ENCODE assay signal across 8 cellular contexts in the genomic region with DNA sequence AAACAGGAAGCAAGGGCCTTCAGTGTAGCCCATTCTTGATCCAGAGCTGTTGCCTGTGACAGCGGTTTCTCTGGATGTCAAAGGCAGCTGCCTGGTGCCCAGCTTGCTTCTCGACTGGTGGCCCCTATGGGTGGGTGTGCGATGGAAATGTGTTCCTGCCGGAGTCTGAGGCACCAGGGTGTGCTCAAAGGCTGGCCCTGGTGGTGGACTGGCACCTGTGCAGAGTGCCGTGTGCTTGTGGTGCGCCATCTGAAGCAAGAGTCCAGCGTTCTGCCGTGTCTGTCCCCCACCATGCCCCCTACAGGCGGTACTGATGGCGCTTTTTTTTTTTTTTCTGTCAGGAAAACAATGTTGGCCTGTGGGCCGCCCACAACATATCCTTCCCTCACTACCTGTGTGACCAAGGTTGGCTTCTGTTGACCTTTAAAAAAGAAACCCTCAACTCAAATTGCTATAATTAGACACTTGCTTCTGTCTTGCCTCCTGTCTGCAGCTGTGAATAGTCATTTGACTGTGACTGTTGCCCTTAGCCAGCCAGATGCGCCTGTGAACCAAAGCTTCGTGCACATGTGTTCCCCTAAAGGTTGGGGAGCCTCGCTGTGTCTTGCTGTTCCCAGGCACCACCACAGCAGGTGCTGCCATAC. TPM values are rescaled to one million over a fixed set of nuclear protein-coding genes. Genes with fewer than 3 reads are reported as not detected.
A peak's percentile ranks its signal among the peaks of the same experiment; 100 is the strongest.
DNase-seq lines count a peak whose midpoint lies in the region; FAIRE-seq and TF ChIP-seq lines count a peak whose summit lies in the region.

No MANE protein-coding gene starts in this region.

- H4K20me1 ChIP-seq in H1 (replicated peaks in 1 of 2; ENCODE audit: control insufficient read depth in 1 of 2, insufficient read depth in 2 of 2, low read length in 2 of 2), result peaks cover 17 to 35% of the 10 kb centered on the region in 2 experiments

- DNase-seq in BE2C (peak; percentile 74), Peyer's patch (peak in 1 of 3 donors; percentile 32), H1 (ENCODE audit: low read depth in 1 of 2, low spot score in 2 of 2) (no peak), trophoblast cell (peak; percentile 31 to 44), lower leg skin (ENCODE audit: low spot score in 2 of 2) (no peak), posterior vena cava (ENCODE audit: low spot score) (no peak), midbrain (lab: John Stamatoyannopoulos, UW) (no peak)

- H4K8ac ChIP-seq in H1 (ENCODE audit: extremely low read depth, insufficient read depth, low read length), result no peak overlapping the region
- H4K8ac ChIP-seq in trophoblast cell (ENCODE audit: low read depth, low read length), result no peak overlapping the region

- H2BK120ac ChIP-seq in H1 (replicated peaks; ENCODE audit: low read depth, low read length), result no peak overlapping the region
- H2BK120ac ChIP-seq in trophoblast cell (ENCODE audit: insufficient read depth, low read length, poor library complexity), result no peak overlapping the region

- H2BK12ac ChIP-seq in H1 (ENCODE audit: low read depth, low read length) (no peak overlapping the region), trophoblast cell (ENCODE audit: low read length) (no peak overlapping the region)

- no peak for TF ChIP-seq EP300 in H1 (IDR thresholded peaks at IDR 0.05; ENCODE audit: borderline replicate concordance in 1 of 2, low read depth in 2 of 2, low read length in 2 of 2)

- no peak overlapping the region for H3K18ac ChIP-seq in H1 (ENCODE audit: extremely low read depth, low read length)
- no peak overlapping the region for H3K18ac ChIP-seq in trophoblast cell (ENCODE audit: low read length)

- peaks cover 98% of the 10 kb centered on the region for H3K36me3 ChIP-seq in BE2C
- peaks cover 0 to 93% (median 0%) of the 10 kb centered on the region in 3 donors for H3K36me3 ChIP-seq in Peyer's patch
- H3K36me3 ChIP-seq in H1 (ENCODE audit: control insufficient read depth in 2 of 4, insufficient read depth in 4 of 4, low read length in 3 of 4), result peaks cover 44 to 60% (median 58%) of the 10 kb centered on the region in 4 experiments
- peaks cover 95 to 97% of the 10 kb centered on the region in 2 experiments for H3K36me3 ChIP-seq in trophoblast cell (ENCODE audit: control insufficient read depth in 1 of 2, insufficient read depth in 2 of 2, low read length in 2 of 2)

- no peaks in the 10 kb centered on the region; the same call in 1 of the 2 replicates for H3K23me2 ChIP-seq in H1 (ENCODE audit: low read depth, low read length)

- POLR2A ChIA-PET in H1 (lab: Charles Lee; ENCODE audit: partially characterized antibody), result interaction anchor here (1.0 to 22.7 kb wide), 7 partner anchors 10 to 139 kb away, joined by 3 to 598 read pairs (median 10); a partner anchor contains a TSS

- H3K27me3 ChIP-seq in BE2C (no peaks in the 10 kb centered on the region), Peyer's patch (no peaks in the 10 kb centered on the region), H1 (replicated peaks in 1 of 4; ENCODE audit: control insufficient read depth in 3 of 4, extremely low read depth in 1 of 4, insufficient read depth in 3 of 4, low read length in 3 of 4) (no peaks in the 10 kb centered on the region), trophoblast cell (ENCODE audit: insufficient read depth, low read length) (no peaks in the 10 kb centered on the region)

- no peak for TF ChIP-seq POLR2A in Peyer's patch (IDR thresholded peaks at IDR 0.05)
- no peak; a peak in 1 of 3 replicates for TF ChIP-seq POLR2A in H1 (IDR thresholded peaks at IDR 0.05; ENCODE audit: control extremely low read depth in 1 of 2, low read depth in 2 of 2, low read length in 2 of 2)
- no peak for TF ChIP-seq POLR2A in lower leg skin (IDR thresholded peaks at IDR 0.05)

- no peak overlapping the region for H3K56ac ChIP-seq in H1 (replicated peaks; ENCODE audit: insufficient read length, low read depth, low read length)

- no peak overlapping the region for H2AK5ac ChIP-seq in H1 (ENCODE audit: low read depth, low read length)
- no peak overlapping the region for H2AK5ac ChIP-seq in trophoblast cell (ENCODE audit: low read length)

- no peak overlapping the region for H2AFZ ChIP-seq in H1 (ENCODE audit: low read length)
- H2AFZ ChIP-seq in trophoblast cell (ENCODE audit: insufficient read depth, low read length, poor library complexity), result no peak overlapping the region

- peak overlapping the region in 1 of 4 donors; percentile 62 for H3K27ac ChIP-seq in Peyer's patch
- no peak overlapping the region for H3K27ac ChIP-seq in H1 (ENCODE audit: low read depth, low read length)
- no peak overlapping the region for H3K27ac ChIP-seq in trophoblast cell (ENCODE audit: low read depth, low read length)

- H2BK15ac ChIP-seq in H1 (ENCODE audit: low read length), result no peak overlapping the region

- H3K23ac ChIP-seq in H1 (ENCODE audit: insufficient read length) (no peak overlapping the region), trophoblast cell (ENCODE audit: low read length) (no peak overlapping the region)

- H2BK20ac ChIP-seq in H1 (ENCODE audit: low read length), result no peak overlapping the region

- H3K4me2 ChIP-seq in H1 (ENCODE audit: insufficient read depth in 1 of 2, low read depth in 2 of 2, low read length in 2 of 2), result no peak overlapping the region
- H3K4me2 ChIP-seq in trophoblast cell (ENCODE audit: low read length), result no peak overlapping the region

- H3K79me2 ChIP-seq in H1 (ENCODE audit: control insufficient read depth in 1 of 2, insufficient read depth in 2 of 2, low read length in 2 of 2) (peaks cover 0 to 12% of the 10 kb centered on the region in 2 experiments; a peak in 1 of 4 replicates), trophoblast cell (ENCODE audit: control insufficient read depth, insufficient read depth, low read length, poor library complexity) (no peaks in the 10 kb centered on the region)

- H3K9ac ChIP-seq in H1 (replicated peaks in 1 of 4; ENCODE audit: extremely low read depth in 1 of 4, low read depth in 3 of 4, low read length in 3 of 4) (no peak overlapping the region), trophoblast cell (ENCODE audit: low read length) (no peak overlapping the region)

- no peak overlapping the region for H4K5ac ChIP-seq in H1 (ENCODE audit: insufficient read length, low read depth, low read length)

- H3K14ac ChIP-seq in H1 (ENCODE audit: insufficient read length) (no peak overlapping the region), trophoblast cell (ENCODE audit: low read length) (no peak overlapping the region)

- no peak for TF ChIP-seq RAD21 in H1 (IDR thresholded peaks at IDR 0.05 in 1 of 2, conservative IDR thresholded peaks at IDR 0.05 in 1 of 2; ENCODE audit: low read depth in 2 of 2, low read length in 2 of 2)

- H3K9me3 ChIP-seq in BE2C, result no peaks in the 10 kb centered on the region
- H3K9me3 ChIP-seq in Peyer's patch, result no peaks in the 10 kb centered on the region
- no peaks in the 10 kb centered on the region for H3K9me3 ChIP-seq in H1 (ENCODE audit: insufficient read depth in 2 of 2, low read depth in 1 of 2, low read length in 1 of 2)
- no peaks in the 10 kb centered on the region for H3K9me3 ChIP-seq in trophoblast cell (ENCODE audit: insufficient read depth, low read depth, low read length)

- CTCF ChIA-PET in H1 (lab: Charles Lee; ENCODE audit: partially characterized antibody), result interaction anchor here (0.6 to 3.2 kb wide), 12 partner anchors 10 to 146 kb away, joined by 3 to 23 read pairs (median 4); no protein-coding TSS in a partner anchor

- H3K4ac ChIP-seq in H1 (replicated peaks; ENCODE audit: insufficient read length, low read depth, low read length) (no peak overlapping the region), trophoblast cell (ENCODE audit: low read depth, low read length) (no peak overlapping the region)

- intact Hi-C loops in lower leg skin (cut with DNase I; ENCODE audit: low total_unique reads), result no loop called here
- intact Hi-C loops in posterior vena cava (cut with DNase I), result no loop called here

- H3K4me3 ChIP-seq in BE2C (ENCODE audit: low read depth, low read length) (no peak overlapping the region), GM12875 (ENCODE audit: low read depth, low read length) (no peak overlapping the region), Peyer's patch (no peak overlapping the region), H1 (ENCODE audit: extremely low read depth in 1 of 4, insufficient read depth in 2 of 4, low read depth in 3 of 4, low read length in 4 of 4) (no peak overlapping the region), trophoblast cell (ENCODE audit: low read depth, low read length) (no peak overlapping the region), lower leg skin (ENCODE audit: low read depth, poor library complexity, severe bottlenecking) (no peak overlapping the region)

- no peak overlapping the region for H4K12ac ChIP-seq in trophoblast cell (ENCODE audit: low read depth, low read length)

- no peak overlapping the region for H4K91ac ChIP-seq in H1 (replicated peaks; ENCODE audit: insufficient read length, low read length)
- H4K91ac ChIP-seq in trophoblast cell (ENCODE audit: low read depth, low read length), result no peak overlapping the region

- no peaks in the 10 kb centered on the region; the same call in 1 of the 2 replicates for H3K4me1 ChIP-seq in BE2C
- peaks cover 2 to 13% (median 9%) of the 10 kb centered on the region in 4 donors for H3K4me1 ChIP-seq in Peyer's patch
- H3K4me1 ChIP-seq in H1 (replicated peaks in 1 of 4; ENCODE audit: control insufficient read depth in 3 of 4, insufficient read depth in 4 of 4, low read length in 3 of 4), result no peaks in the 10 kb centered on the region
- peaks cover 2% of the 10 kb centered on the region in 2 experiments for H3K4me1 ChIP-seq in trophoblast cell (ENCODE audit: control insufficient read depth in 1 of 2, insufficient read depth in 2 of 2, low read length in 2 of 2)

- no peak overlapping the region for H2BK5ac ChIP-seq in H1 (ENCODE audit: low read depth, low read length)
- no peak overlapping the region for H2BK5ac ChIP-seq in trophoblast cell (ENCODE audit: low read depth, low read length, poor library complexity)

- no peak for FAIRE-seq in H1 (lab: Jason Lieb, UNC)

- peak; percentile 81 for TF ChIP-seq CTCF in BE2C (IDR thresholded peaks at IDR 0.05; ENCODE audit: low read depth, low read length)
- peak; percentile 66 for TF ChIP-seq CTCF in GM12875 (IDR thresholded peaks at IDR 0.05; ENCODE audit: borderline replicate concordance, insufficient read depth, low read depth, low read length)
- peak in 4 of 6 experiments; percentile 8 to 32 (median 22) for TF ChIP-seq CTCF in Peyer's patch (IDR thresholded peaks at IDR 0.05)
- peak; percentile 48 to 60 (median 57) for TF ChIP-seq CTCF in H1 (IDR thresholded peaks at IDR 0.05; ENCODE audit: control extremely low read depth in 1 of 3, insufficient read depth in 1 of 3, low read depth in 1 of 3, low read length in 3 of 3)
- TF ChIP-seq CTCF in lower leg skin (IDR thresholded peaks at IDR 0.05), result no peak

- 82% methylated on average over 13 of the region's 14 CpGs; no CpG with 5 or more reads in 1 of the 2 experiments for WGBS in H1 (ENCODE audit: extremely low coverage in 1 of 2, insufficient coverage in 1 of 2, insufficient read length in 1 of 2, insufficient replicate concordance in 2 of 2, low coverage in 1 of 2, low lambda C conversion rate in 2 of 2, missing lambda C conversion rate in 1 of 2), 2 experiments
- no CpG with 5 or more reads among the region's 14 CpGs for WGBS in trophoblast cell (ENCODE audit: extremely low coverage, insufficient coverage, insufficient read length)
- WGBS in lower leg skin, 2 donors, result 63 to 67% methylated on average over 14 of the region's 14 CpGs

- H3K79me1 ChIP-seq in H1 (ENCODE audit: low read depth, low read length) (peaks cover 6% of the 10 kb centered on the region; the same call in 1 of the 2 replicates), trophoblast cell (ENCODE audit: low read length) (no peaks in the 10 kb centered on the region)

RNA-seq across cellular contexts. Expression of a gene that starts 4.7 kb away (rescaled TPM):
- 518 TPM for polyA plus RNA-seq in BE2C (2012; ENCODE audit: insufficient read depth, insufficient read length, low read depth)
- 100 to 1,000 TPM; 103 to 203 (median 163) TPM for total RNA-seq in Peyer's patch
- total RNA-seq in H1 (2021; fragmentation: NEBNext Ultra II Directional; extraction: Animal tissue kit (Norgen Biotek cat#: 25700)), result 484 and 495 TPM in 2 replicates
- polyA plus RNA-seq in H1 (2011; rRNA removed), result 343 and 465 TPM in 2 replicates
- 587 TPM for polyA plus RNA-seq in H1 (2011; cell fraction: cytosol; rRNA removed)
- polyA plus RNA-seq in H1 (2011; cell fraction: nucleus; rRNA removed), result 423 TPM
- polyA plus RNA-seq in H1 (2012, experiment 1 of 2), result 421 to 441 TPM (median 430 TPM) in 4 replicates
- 333 TPM for polyA plus RNA-seq in H1 (2012, experiment 2 of 2)
- 541 TPM for polyA plus RNA-seq in H1 (2013, experiment 1 of 2)
- 525 TPM for polyA plus RNA-seq in H1 (2013, experiment 2 of 2)
- 220 and 269 TPM in 2 replicates for polyA minus RNA-seq in H1 (2011; rRNA and poly(A)+ RNA removed)
- 274 TPM for polyA minus RNA-seq in H1 (2011; cell fraction: cytosol; rRNA and poly(A)+ RNA removed)
- 169 TPM for polyA minus RNA-seq in H1 (2011; cell fraction: nucleus; rRNA and poly(A)+ RNA removed)
- polyA plus RNA-seq in trophoblast cell (2013), result 227 and 234 TPM in 2 replicates
- total RNA-seq in lower leg skin, result 100 to 1,000 TPM; 104 to 159 (median 119) TPM
- 10 to 100 TPM; 57.0 to 61.6 TPM for total RNA-seq in posterior vena cava

RNA-seq across cellular contexts. Expression of a gene that starts 5.9 kb away (rescaled TPM):
- polyA plus RNA-seq in BE2C (2012; ENCODE audit: insufficient read depth, insufficient read length, low read depth), result 221 TPM
- total RNA-seq in Peyer's patch, result 100 to 1,000 TPM in 1 of 4 donors, 10 to 100 TPM in 3; 26.8 to 134 (median 86.9) TPM
- total RNA-seq in H1 (2021; fragmentation: NEBNext Ultra II Directional; extraction: Animal tissue kit (Norgen Biotek cat#: 25700)), result 44.9 and 47.9 TPM in 2 replicates
- 50.3 and 73.2 TPM in 2 replicates for polyA plus RNA-seq in H1 (2011; rRNA removed)
- 65.7 TPM for polyA plus RNA-seq in H1 (2011; cell fraction: cytosol; rRNA removed)
- 307 TPM for polyA plus RNA-seq in H1 (2011; cell fraction: nucleus; rRNA removed)
- polyA plus RNA-seq in H1 (2012, experiment 1 of 2), result 45.4 to 62.4 TPM (median 53.1 TPM) in 4 replicates
- polyA plus RNA-seq in H1 (2012, experiment 2 of 2), result 32.7 TPM
- polyA plus RNA-seq in H1 (2013, experiment 1 of 2), result 36.2 TPM
- polyA plus RNA-seq in H1 (2013, experiment 2 of 2), result 32.7 TPM
- polyA minus RNA-seq in H1 (2011; rRNA and poly(A)+ RNA removed), result 23.1 and 26.5 TPM in 2 replicates
- 46.8 TPM for polyA minus RNA-seq in H1 (2011; cell fraction: cytosol; rRNA and poly(A)+ RNA removed)
- 94.9 TPM for polyA minus RNA-seq in H1 (2011; cell fraction: nucleus; rRNA and poly(A)+ RNA removed)
- polyA plus RNA-seq in trophoblast cell (2013), result 27.5 and 32.4 TPM in 2 replicates
- 10 to 100 TPM; 41.6 to 97.5 (median 52.8) TPM for total RNA-seq in lower leg skin
- 10 to 100 TPM; 25.7 to 37.7 TPM for total RNA-seq in posterior vena cava

RNA-seq across cellular contexts. Expression of a gene that starts 20.4 kb away (rescaled TPM):
- polyA plus RNA-seq in BE2C (2012; ENCODE audit: insufficient read depth, insufficient read length, low read depth), result 189 TPM
- total RNA-seq in Peyer's patch, result 10 to 100 TPM in 3 of 4 donors, 1 to 10 TPM in 1; 4.1 to 37.0 (median 22.6) TPM
- total RNA-seq in H1 (2021; fragmentation: NEBNext Ultra II Directional; extraction: Animal tissue kit (Norgen Biotek cat#: 25700)), result 64.0 and 65.6 TPM in 2 replicates
- polyA plus RNA-seq in H1 (2011; rRNA removed), result 18.6 and 44.4 TPM in 2 replicates
- polyA plus RNA-seq in H1 (2011; cell fraction: cytosol; rRNA removed), result 21.0 TPM
- polyA plus RNA-seq in H1 (2011; cell fraction: nucleus; rRNA removed), result 143 TPM
- 17.5 to 48.9 TPM (median 42.8 TPM) in 4 replicates for polyA plus RNA-seq in H1 (2012, experiment 1 of 2)
- polyA plus RNA-seq in H1 (2012, experiment 2 of 2), result 14.6 TPM
- polyA plus RNA-seq in H1 (2013, experiment 1 of 2), result 55.6 TPM
- polyA plus RNA-seq in H1 (2013, experiment 2 of 2), result 52.7 TPM
- 8.0 and 13.3 TPM in 2 replicates for polyA minus RNA-seq in H1 (2011; rRNA and poly(A)+ RNA removed)
- 22.4 TPM for polyA minus RNA-seq in H1 (2011; cell fraction: cytosol; rRNA and poly(A)+ RNA removed)
- polyA minus RNA-seq in H1 (2011; cell fraction: nucleus; rRNA and poly(A)+ RNA removed), result 26.6 TPM
- 39.6 and 41.0 TPM in 2 replicates for polyA plus RNA-seq in trophoblast cell (2013)
- total RNA-seq in lower leg skin, result 10 to 100 TPM; 17.8 to 30.0 (median 26.1) TPM
- total RNA-seq in posterior vena cava, result 10 to 100 TPM; 45.6 to 46.3 TPM

RNA-seq across cellular contexts. Expression of a gene that starts 31.1 kb away (rescaled TPM):
- polyA plus RNA-seq in BE2C (2012; ENCODE audit: insufficient read depth, insufficient read length, low read depth), result 59.5 TPM
- total RNA-seq in Peyer's patch, result 100 to 1,000 TPM in 1 of 4 donors, 10 to 100 TPM in 3; 40.6 to 138 (median 64.9) TPM
- 42.3 and 43.7 TPM in 2 replicates for total RNA-seq in H1 (2021; fragmentation: NEBNext Ultra II Directional; extraction: Animal tissue kit (Norgen Biotek cat#: 25700))
- 23.7 and 42.5 TPM in 2 replicates for polyA plus RNA-seq in H1 (2011; rRNA removed)
- 36.9 TPM for polyA plus RNA-seq in H1 (2011; cell fraction: cytosol; rRNA removed)
- 172 TPM for polyA plus RNA-seq in H1 (2011; cell fraction: nucleus; rRNA removed)
- 33.0 to 43.7 TPM (median 38.6 TPM) in 4 replicates for polyA plus RNA-seq in H1 (2012, experiment 1 of 2)
- 12.7 TPM for polyA plus RNA-seq in H1 (2012, experiment 2 of 2)
- 26.6 TPM for polyA plus RNA-seq in H1 (2013, experiment 1 of 2)
- polyA plus RNA-seq in H1 (2013, experiment 2 of 2), result 22.8 TPM
- 31.8 and 33.0 TPM in 2 replicates for polyA minus RNA-seq in H1 (2011; rRNA and poly(A)+ RNA removed)
- 26.9 TPM for polyA minus RNA-seq in H1 (2011; cell fraction: cytosol; rRNA and poly(A)+ RNA removed)
- 60.0 TPM for polyA minus RNA-seq in H1 (2011; cell fraction: nucleus; rRNA and poly(A)+ RNA removed)
- 16.9 and 17.3 TPM in 2 replicates for polyA plus RNA-seq in trophoblast cell (2013)
- total RNA-seq in lower leg skin, result 10 to 100 TPM; 14.8 to 28.2 (median 21.8) TPM
- 10 to 100 TPM; 24.3 to 25.2 TPM for total RNA-seq in posterior vena cava

RNA-seq across cellular contexts. Expression of a gene that starts 39.7 kb away (rescaled TPM):
- polyA plus RNA-seq in BE2C (2012; ENCODE audit: insufficient read depth, insufficient read length, low read depth), result 24.1 TPM
- total RNA-seq in Peyer's patch, result 1 to 10 TPM in 1 of 4 donors, not detected in 3; 6.6 TPM
- not detected in 2 replicates for total RNA-seq in H1 (2021; fragmentation: NEBNext Ultra II Directional; extraction: Animal tissue kit (Norgen Biotek cat#: 25700))
- not detected in 2 replicates for polyA plus RNA-seq in H1 (2011; rRNA removed)
- polyA plus RNA-seq in H1 (2011; cell fraction: cytosol; rRNA removed), result not detected
- polyA plus RNA-seq in H1 (2011; cell fraction: nucleus; rRNA removed), result not detected
- 0.22 TPM in 1 of 4 replicates, not detected in the others for polyA plus RNA-seq in H1 (2012, experiment 1 of 2)
- not detected for polyA plus RNA-seq in H1 (2012, experiment 2 of 2)
- not detected for polyA plus RNA-seq in H1 (2013, experiment 1 of 2)
- polyA plus RNA-seq in H1 (2013, experiment 2 of 2), result not detected
- polyA minus RNA-seq in H1 (2011; rRNA and poly(A)+ RNA removed), result not detected in 2 replicates
- polyA minus RNA-seq in H1 (2011; cell fraction: cytosol; rRNA and poly(A)+ RNA removed), result not detected
- polyA minus RNA-seq in H1 (2011; cell fraction: nucleus; rRNA and poly(A)+ RNA removed), result not detected
- polyA plus RNA-seq in trophoblast cell (2013), result not detected in 2 replicates
- 1 to 10 TPM in 2 of 4 donors, under 1 TPM in 1, not detected in 1; 0.16 to 2.1 (median 1.7) TPM for total RNA-seq in lower leg skin
- 1 to 10 TPM in 1 of 2 donors, under 1 TPM in 1; 1.00 to 2.5 TPM for total RNA-seq in posterior vena cava

Comparison
In these comparisons a context has a peak if more than half of its experiments do, and no peak if none do; other contexts are left out.
1. DNase-seq: peak in BE2C (single experiment) and trophoblast cell (2 of 2); none in H1 (0 of 2), lower leg skin (0 of 2), posterior vena cava (single experiment) and midbrain (single experiment).
2. CTCF ChIP-seq: peak in BE2C (single experiment), GM12875 (single experiment), Peyer's patch (4 of 6) and H1 (3 of 3); none in lower leg skin (0 of 3).